In genomic region chr1:179877586-179878265, GRCh38 we compare ENCODE assay signal across 1 cellular context.
TF ChIP-seq lines count a peak whose summit lies in the region.

TOR1AIP2 (minus strand) TSS chr1:179877803; CDS start chr1:179852665, 25,138 bp downstream.

TF ChIP-seq in HEK293, 187 proteins besides CTCF, POLR2A, EP300 and RAD21 (continued from another document and continues in another):
- TF ChIP-seq ZNF639 (tag by site-specific recombination; IDR thresholded peaks at IDR 0.05) (no peak; the same call in 1 of the 2 replicates), ZNF792 (tag by site-specific recombination; IDR thresholded peaks at IDR 0.05) (no peak; the same call in 1 of the 2 replicates), TSHZ1 (tag by site-specific recombination; IDR thresholded peaks at IDR 0.05; ENCODE audit: borderline replicate concordance) (no peak), ZNF433 (tag by site-specific recombination; IDR thresholded peaks at IDR 0.05; ENCODE audit: low read depth) (no peak), ZNF518A (tag by site-specific recombination; conservative IDR thresholded peaks at IDR 0.05; ENCODE audit: low read depth) (peak; percentile 8; the same call in 1 of the 2 replicates), ZNF354C (tag by site-specific recombination; IDR thresholded peaks at IDR 0.05; ENCODE audit: borderline replicate concordance, low read depth) (no peak), ZBTB8A (tag by site-specific recombination; IDR thresholded peaks at IDR 0.05) (peak; percentile 31; the same call in 1 of the 2 replicates), ZNF791 (tag by site-specific recombination; IDR thresholded peaks at IDR 0.05) (no peak), ZNF140 (tag by site-specific recombination; IDR thresholded peaks at IDR 0.05) (no peak), KLF8 (tag by site-specific recombination; IDR thresholded peaks at IDR 0.05) (peak; percentile 44), ZNF138 (tag by site-specific recombination; IDR thresholded peaks at IDR 0.05; ENCODE audit: borderline replicate concordance) (no peak), GLI4 (tag by site-specific recombination; IDR thresholded peaks at IDR 0.05) (no peak), ZNF133 (tag by site-specific recombination; IDR thresholded peaks at IDR 0.05) (no peak), BCL11B (tag by site-specific recombination; IDR thresholded peaks at IDR 0.05; ENCODE audit: low read depth) (peak; percentile 53; the same call in 1 of the 2 replicates), ZNF580 (tag by site-specific recombination; IDR thresholded peaks at IDR 0.05) (0 out of 2 replicates have a peak, but pooled peaks have one; percentile 35), ZNF747 (tag by site-specific recombination; IDR thresholded peaks at IDR 0.05) (no peak), ZNF23 (tag by site-specific recombination; IDR thresholded peaks at IDR 0.05; ENCODE audit: borderline replicate concordance) (no peak), SP7 (tag by site-specific recombination; IDR thresholded peaks at IDR 0.05) (0 out of 2 replicates have a peak, but pooled peaks have one; percentile 46), SCRT2 (tag by site-specific recombination; IDR thresholded peaks at IDR 0.05) (no peak), ZFP3 (tag by site-specific recombination; IDR thresholded peaks at IDR 0.05; ENCODE audit: low read depth) (no peak), PRDM2 (tag by site-specific recombination; IDR thresholded peaks at IDR 0.05; ENCODE audit: borderline replicate concordance) (no peak), KLF7 (tag by site-specific recombination; IDR thresholded peaks at IDR 0.05; ENCODE audit: borderline replicate concordance) (no peak), ZNF707 (tag by site-specific recombination; IDR thresholded peaks at IDR 0.05) (no peak), ZSCAN30 (tag by site-specific recombination; IDR thresholded peaks at IDR 0.05) (peak; percentile 31; the same call in 1 of the 2 replicates), ZNF664 (tag by site-specific recombination; IDR thresholded peaks at IDR 0.05) (peak; percentile 98), ELK4 (IDR thresholded peaks at IDR 0.05; ENCODE audit: borderline replicate concordance, low read depth, low read length) (no peak), ZNF48 (tag by site-specific recombination; IDR thresholded peaks at IDR 0.05) (no peak), ZNF677 (tag by site-specific recombination; IDR thresholded peaks at IDR 0.05) (no peak), GLI2 (tag by site-specific recombination; IDR thresholded peaks at IDR 0.05; ENCODE audit: borderline replicate concordance, low read depth) (no peak), ZNF561 (tag by site-specific recombination; IDR thresholded peaks at IDR 0.05; ENCODE audit: borderline replicate concordance) (peak; percentile 40; the same call in 1 of the 2 replicates), ZFHX2 (tag by site-specific recombination; conservative IDR thresholded peaks at IDR 0.05) (no peak), ZNF148 (tag by site-specific recombination; IDR thresholded peaks at IDR 0.05; ENCODE audit: borderline replicate concordance) (no peak), ZNF777 (tag by site-specific recombination; IDR thresholded peaks at IDR 0.05; ENCODE audit: borderline replicate concordance) (no peak), ZNF843 (tag by site-specific recombination; IDR thresholded peaks at IDR 0.05) (no peak), ZBTB17 (tag by site-specific recombination; IDR thresholded peaks at IDR 0.05) (peak; percentile 84), ZNF335 (tag by site-specific recombination; conservative IDR thresholded peaks at IDR 0.05) (peak; percentile 81), ZNF202 (tag by site-specific recombination; IDR thresholded peaks at IDR 0.05; ENCODE audit: borderline replicate concordance) (no peak), KLF17 (tag by site-specific recombination; IDR thresholded peaks at IDR 0.05) (peak; percentile 57; the same call in 1 of the 2 replicates), ZNF596 (tag by site-specific recombination; IDR thresholded peaks at IDR 0.05) (no peak), ZNF175 (tag by site-specific recombination; IDR thresholded peaks at IDR 0.05) (no peak)
